8 cellular contexts compared by ENCODE assay signal in genomic region chr3:185308126-185308754, GRCh38. TPM values are rescaled to one million over a fixed set of nuclear protein-coding genes. Genes with fewer than 3 reads are reported as not detected.
A peak's percentile ranks its signal among the peaks of the same experiment; 100 is the strongest.
DNase-seq lines count a peak whose midpoint lies in the region; ATAC-seq, FAIRE-seq and TF ChIP-seq lines count a peak whose summit lies in the region.

No MANE protein-coding gene starts in this region.

- no peak overlapping the region for H2AFZ ChIP-seq in endothelial cell of umbilical vein (ENCODE audit: low read depth, low read length)
- H2AFZ ChIP-seq in neural progenitor cell (replicated peaks) = peak overlapping the region; percentile 45

- H3K36me3 ChIP-seq in BE2C = no peaks in the 10 kb centered on the region
- no peaks in the 10 kb centered on the region for H3K36me3 ChIP-seq in WERI-Rb-1
- H3K36me3 ChIP-seq in endothelial cell of umbilical vein (ENCODE audit: control insufficient read depth in 2 of 2, extremely low read depth in 1 of 2, insufficient read depth in 2 of 2, low read length in 2 of 2) = no peaks in the 10 kb centered on the region
- peaks cover 9% of the 10 kb centered on the region for H3K36me3 ChIP-seq in neural progenitor cell

- TF ChIP-seq CTCF in BE2C (IDR thresholded peaks at IDR 0.05; ENCODE audit: low read depth, low read length) (peak; percentile 93), GM13976 (IDR thresholded peaks at IDR 0.05; ENCODE audit: borderline replicate concordance, control extremely low read depth, extremely low read depth, insufficient read depth, missing control alignments) (peak; percentile 64), WERI-Rb-1 (IDR thresholded peaks at IDR 0.05; ENCODE audit: low read depth, low read length) (peak; percentile 78), endothelial cell of umbilical vein (IDR thresholded peaks at IDR 0.05; ENCODE audit: extremely low read depth in 1 of 2, insufficient read depth in 1 of 2, low read depth in 1 of 2, low read length in 2 of 2) (peak; percentile 64 to 77), neural progenitor cell (IDR thresholded peaks at IDR 0.05) (peak; percentile 70)

- H3F3A ChIP-seq in neural progenitor cell (ENCODE audit: low read depth) = no peaks in the 10 kb centered on the region

- no peaks in the 10 kb centered on the region for H3K9me1 ChIP-seq in endothelial cell of umbilical vein (replicated peaks; ENCODE audit: control insufficient read depth, extremely low read depth, insufficient read depth, low read length)

- H3K4me1 ChIP-seq in BE2C (no peaks in the 10 kb centered on the region), endothelial cell of umbilical vein (ENCODE audit: control insufficient read depth, extremely low read depth, insufficient read depth, low read length) (no peaks in the 10 kb centered on the region), neural progenitor cell (no peaks in the 10 kb centered on the region)

- no peaks in the 10 kb centered on the region; the same call in 1 of the 2 replicates for H3K9me3 ChIP-seq in BE2C
- no peaks in the 10 kb centered on the region for H3K9me3 ChIP-seq in WERI-Rb-1 (ENCODE audit: severe bottlenecking)
- no peaks in the 10 kb centered on the region for H3K9me3 ChIP-seq in endothelial cell of umbilical vein (replicated peaks; ENCODE audit: control insufficient read depth, insufficient read depth, low read length)
- H3K9me3 ChIP-seq in neural progenitor cell (ENCODE audit: low read depth) = peaks cover 12% of the 10 kb centered on the region

- no TSS peak for BruUV-seq in endothelial cell of umbilical vein (replicated peaks; lab: Mats Ljungman, UMichigan)

- CTCF ChIA-PET in endothelial cell of umbilical vein (lab: Charles Lee) = interaction anchor here (1.0 to 2.7 kb wide), 21 partner anchors 8 to 747 kb away, joined by 3 to 14 read pairs (median 4); partner anchors contain the start of gene EPHB3

- H3K4me2 ChIP-seq in endothelial cell of umbilical vein (ENCODE audit: insufficient read depth, low read length) (no peak overlapping the region), neural progenitor cell (no peak overlapping the region)

- FAIRE-seq in endothelial cell of umbilical vein (lab: Jason Lieb, UNC) = peak; percentile 78

- no peak overlapping the region for H3K4me3 ChIP-seq in BE2C (ENCODE audit: low read depth, low read length)
- H3K4me3 ChIP-seq in WERI-Rb-1 (ENCODE audit: low read depth, low read length) = no peak overlapping the region
- no peak overlapping the region for H3K4me3 ChIP-seq in endothelial cell of umbilical vein (replicated peaks in 1 of 3; ENCODE audit: insufficient read depth in 1 of 3, low read depth in 1 of 3, low read length in 3 of 3)
- H3K4me3 ChIP-seq in neural progenitor cell = no peak overlapping the region

- POLR2A ChIA-PET in endothelial cell of umbilical vein (lab: Charles Lee) = no interaction called here

- peaks cover 3% of the 10 kb centered on the region for H3K4me1 Mint-ChIP-seq in neural progenitor cell

- no peak overlapping the region for H3K4me3 Mint-ChIP-seq in neural progenitor cell

- dilution Hi-C loops in endothelial cell of umbilical vein (cut with MboI; ENCODE audit: extremely low pct_ligation_motif_present, low sequenced_read_pairs) = no loop called here

- H3K9me3 Mint-ChIP-seq in neural progenitor cell = peaks cover 34% of the 10 kb centered on the region

- peak overlapping the region; percentile 12 for H3K27ac Mint-ChIP-seq in neural progenitor cell

- H4K20me1 ChIP-seq in endothelial cell of umbilical vein (replicated peaks; ENCODE audit: control insufficient read depth, extremely low read depth, insufficient read depth, low read length) (no peaks in the 10 kb centered on the region), neural progenitor cell (ENCODE audit: low read depth) (no peaks in the 10 kb centered on the region)

- in situ Hi-C loops in GM13976 (cut with MboI; ENCODE audit: low sequenced_read_pairs, unreplicated experiment) = no loop called here

- H3K9ac ChIP-seq in endothelial cell of umbilical vein (replicated peaks; ENCODE audit: extremely low read depth, insufficient read depth, low read length) (no peak overlapping the region), neural progenitor cell (no peak overlapping the region)

- ATAC-seq in GM18870 (IDR thresholded peaks at IDR 0.05; ENCODE audit: unreplicated experiment) = no peak

- DNase-seq in BE2C (peak; percentile 56), GM13976 (ENCODE audit: low spot score) (peak; percentile 61), NCI-H2029 (lab: John Stamatoyannopoulos, UW) (peak; percentile 9), WERI-Rb-1 (peak; percentile 57), endothelial cell of umbilical vein (ENCODE audit: low read depth, low spot score) (peak; percentile 68), neural progenitor cell (ENCODE audit: low spot score) (peak; percentile 79), OCI-M2 (lab: John Stamatoyannopoulos, UW; ENCODE audit: unreplicated experiment) (no peak)

- H3K27me3 ChIP-seq in BE2C = no peaks in the 10 kb centered on the region
- no peaks in the 10 kb centered on the region for H3K27me3 ChIP-seq in WERI-Rb-1 (ENCODE audit: insufficient read depth, low read depth, severe bottlenecking)
- no peaks in the 10 kb centered on the region for H3K27me3 ChIP-seq in endothelial cell of umbilical vein (ENCODE audit: control insufficient read depth in 2 of 2, insufficient read depth in 2 of 2, low read length in 2 of 2)
- no peaks in the 10 kb centered on the region for H3K27me3 ChIP-seq in neural progenitor cell

- H3K79me2 ChIP-seq in endothelial cell of umbilical vein (ENCODE audit: control insufficient read depth, insufficient read depth, low read length) (no peaks in the 10 kb centered on the region), neural progenitor cell (ENCODE audit: low read depth) (no peaks in the 10 kb centered on the region)

- no peak for TF ChIP-seq POLR2A in endothelial cell of umbilical vein (IDR thresholded peaks at IDR 0.05; ENCODE audit: low read depth, low read length)

- peaks cover 2% of the 10 kb centered on the region for H3K27me3 Mint-ChIP-seq in neural progenitor cell (ENCODE audit: insufficient read depth, low read depth)

- H3K27ac ChIP-seq in WERI-Rb-1 (no peak overlapping the region), endothelial cell of umbilical vein (ENCODE audit: insufficient read depth, low read depth, low read length) (no peak overlapping the region), neural progenitor cell (no peak overlapping the region)

- intact Hi-C loops in endothelial cell of umbilical vein (cut with micrococcal nuclease) = loop anchor here (1.0 kb wide), 3 partner anchors 132 to 747 kb away; partner anchors contain the start of gene EPHB3

- H3K36me3 Mint-ChIP-seq in neural progenitor cell = peaks cover 13% of the 10 kb centered on the region

TF ChIP-seq in endothelial cell of umbilical vein, 7 proteins besides CTCF, POLR2A, EP300 and RAD21:
- TF ChIP-seq MYC (IDR thresholded peaks at IDR 0.05; ENCODE audit: low read depth, low read length) (no peak), FOS (IDR thresholded peaks at IDR 0.05; ENCODE audit: borderline replicate concordance, insufficient read depth, low read length) (no peak), POLR2AphosphoS5 (IDR thresholded peaks at IDR 0.05; ENCODE audit: insufficient read depth, low read depth, low read length) (no peak), GATA2 (IDR thresholded peaks at IDR 0.05; ENCODE audit: insufficient read depth, insufficient read length, low read depth, low read length) (no peak), JUN (IDR thresholded peaks at IDR 0.05; ENCODE audit: borderline replicate concordance, insufficient read depth, insufficient read length, low read depth) (no peak), MAX (IDR thresholded peaks at IDR 0.05; ENCODE audit: insufficient read depth, insufficient read length) (no peak), EZH2 (IDR thresholded peaks at IDR 0.05; ENCODE audit: borderline replicate concordance, low read depth, low read length, severe bottlenecking) (no peak)

RNA-seq across cellular contexts. Expression of gene EHHADH, which starts 54.4 kb away (rescaled TPM):
- polyA plus RNA-seq in BE2C (2012; ENCODE audit: insufficient read depth, insufficient read length, low read depth) = 1.8 TPM
- total RNA-seq in endothelial cell of umbilical vein (5.8 and 6.2 TPM in 2 replicates), neural progenitor cell (ENCODE audit: low replicate concordance) (3.6 and 3.7 TPM in 2 replicates)
- 0.88 and 1.3 TPM in 2 replicates for polyA plus RNA-seq in endothelial cell of umbilical vein
- 1.4 and 1.5 TPM in 2 replicates for polyA plus RNA-seq in endothelial cell of umbilical vein (2011; cell fraction: cytosol; rRNA removed)
- 1.4 and 1.6 TPM in 2 replicates for polyA plus RNA-seq in endothelial cell of umbilical vein (2011; cell fraction: nucleus; rRNA removed)
- polyA plus RNA-seq in endothelial cell of umbilical vein (2012) = 2.4 and 4.2 TPM in 2 replicates
- 6.6 and 6.8 TPM in 2 replicates for polyA minus RNA-seq in endothelial cell of umbilical vein
- 2.7 TPM for polyA minus RNA-seq in endothelial cell of umbilical vein (2011; cell fraction: cytosol; rRNA and poly(A)+ RNA removed)
- 1.4 and 2.5 TPM in 2 replicates for polyA minus RNA-seq in endothelial cell of umbilical vein (2011; cell fraction: nucleus; rRNA and poly(A)+ RNA removed)

RNA-seq across cellular contexts. Expression of gene MAP3K13, which starts 54.7 kb away (rescaled TPM):
- 10.3 TPM for polyA plus RNA-seq in BE2C (2012; ENCODE audit: insufficient read depth, insufficient read length, low read depth)
- total RNA-seq in endothelial cell of umbilical vein = 15.4 and 20.2 TPM in 2 replicates
- 4.4 and 6.2 TPM in 2 replicates for polyA plus RNA-seq in endothelial cell of umbilical vein
- 10.6 and 10.7 TPM in 2 replicates for polyA plus RNA-seq in endothelial cell of umbilical vein (2011; cell fraction: cytosol; rRNA removed)
- 4.6 and 5.3 TPM in 2 replicates for polyA plus RNA-seq in endothelial cell of umbilical vein (2011; cell fraction: nucleus; rRNA removed)
- 19.7 and 20.0 TPM in 2 replicates for polyA plus RNA-seq in endothelial cell of umbilical vein (2012)
- 10.8 and 20.6 TPM in 2 replicates for polyA minus RNA-seq in endothelial cell of umbilical vein
- 5.6 TPM for polyA minus RNA-seq in endothelial cell of umbilical vein (2011; cell fraction: cytosol; rRNA and poly(A)+ RNA removed)
- 7.7 and 7.9 TPM in 2 replicates for polyA minus RNA-seq in endothelial cell of umbilical vein (2011; cell fraction: nucleus; rRNA and poly(A)+ RNA removed)
- total RNA-seq in neural progenitor cell (ENCODE audit: low replicate concordance) = 23.3 and 34.6 TPM in 2 replicates
